ENCODE assay signal across 9 cellular contexts in the genomic region with DNA sequence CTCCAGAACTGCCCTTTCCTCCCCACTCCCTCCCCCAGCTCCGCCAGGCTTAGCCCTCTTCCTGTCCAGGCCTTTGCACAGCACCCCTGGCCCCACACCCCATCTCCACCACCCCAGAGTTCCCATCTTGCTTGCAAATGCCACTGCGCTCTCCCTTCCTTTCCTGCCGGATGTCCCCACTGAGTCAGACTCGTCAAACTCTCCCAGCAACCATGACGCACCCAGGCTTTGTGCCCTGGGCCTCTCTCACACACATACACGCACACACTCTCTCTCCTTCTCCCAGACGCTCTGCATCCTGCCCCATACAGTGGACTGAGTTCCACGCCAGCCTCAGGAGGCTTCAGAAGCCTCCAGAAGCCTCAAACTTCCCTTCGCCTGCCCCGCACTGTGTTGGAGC. TPM values are rescaled to one million over a fixed set of nuclear protein-coding genes. Genes with fewer than 3 reads are reported as not detected.
A peak's percentile ranks its signal among the peaks of the same experiment; 100 is the strongest.
DNase-seq lines count a peak whose midpoint lies in the region; ATAC-seq, FAIRE-seq and TF ChIP-seq lines count a peak whose summit lies in the region.
"Had no signal": no experiment of that assay in that cellular context is flagged by ENCODE, and none has a peak within 500 bp of the region (broad histone marks: within the 10 kb centered on the region; RNA-seq: fewer than 3 reads in every experiment).

No MANE protein-coding gene starts in this region.

- peak; percentile 83 for DNase-seq in H54 (ENCODE audit: insufficient read length, low spot score)
- DNase-seq in left cardiac atrium: peak; percentile 66
- DNase-seq in ovary: no peak
- no peak for DNase-seq in COLO668 (lab: John Stamatoyannopoulos, UW; ENCODE audit: unreplicated experiment)
- DNase-seq: NCI-H2029 treated with DMSO at 0.1 percent for 48 hours had no signal

- no peak for TF ChIP-seq EP300 in ovary (IDR thresholded peaks at IDR 0.05)

- peak; percentile 87 for FAIRE-seq in H54 (lab: Jason Lieb, UNC)

- TF ChIP-seq CTCF in VCaP (conservative IDR thresholded peaks at IDR 0.05) (no peak), ovary (IDR thresholded peaks at IDR 0.05) (no peak)

- no peaks in the 10 kb centered on the region for H3K27me3 ChIP-seq in stomach smooth muscle (ENCODE audit: control insufficient read depth in 1 of 2, insufficient read depth in 2 of 2, low read length in 2 of 2)
- no peaks in the 10 kb centered on the region for H3K27me3 ChIP-seq in ovary

- H3K4me3 ChIP-seq in stomach smooth muscle (ENCODE audit: low read length in 2 of 2) (no peak overlapping the region), ovary (no peak overlapping the region)

- TF ChIP-seq POLR2A in H54 (IDR thresholded peaks at IDR 0.05; ENCODE audit: low read depth, low read length): peak; percentile 48; the same call in 1 of the 2 replicates
- no peak for TF ChIP-seq POLR2A in ovary (IDR thresholded peaks at IDR 0.05)

- WGBS in ovary, 3 donors: 85 to 96% (median 86%) methylated on average over 10 of the region's 10 CpGs

- intact Hi-C loops in left cardiac atrium (cut with DNase I) (loop anchor here in 1 of 2 donors (5.0 kb wide), 1 partner anchor 79 kb away; no protein-coding TSS in a partner anchor), ovary (cut with DNase I) (loop anchor here in 1 of 4 donors (10.0 kb wide), 1 partner anchor 239 kb away; a partner anchor contains a TSS)

- peaks cover 60% of the 10 kb centered on the region for H3K4me1 ChIP-seq in stomach smooth muscle (ENCODE audit: control insufficient read depth, insufficient read depth, low read length)
- H3K4me1 ChIP-seq in ovary (ENCODE audit: insufficient read depth): peaks cover 17% of the 10 kb centered on the region

- H3K27ac ChIP-seq in VCaP (peak overlapping the region; percentile 97; the same call in 1 of the 2 replicates), stomach smooth muscle (ENCODE audit: low read length) (peak overlapping the region; percentile 80), ovary (peak overlapping the region in 1 of 2 donors; percentile 13)

- H3K9me3 ChIP-seq in stomach smooth muscle (ENCODE audit: control insufficient read depth in 2 of 2, low read length in 2 of 2) (no peaks in the 10 kb centered on the region), ovary (no peaks in the 10 kb centered on the region)

- ATAC-seq in left cardiac atrium: no peak
- ATAC-seq in GM18909 (IDR thresholded peaks at IDR 0.05; ENCODE audit: poor library complexity, unreplicated experiment): no peak
- ATAC-seq in HG02981 (IDR thresholded peaks at IDR 0.05; ENCODE audit: unreplicated experiment): no peak

- H3K36me3 ChIP-seq in stomach smooth muscle (ENCODE audit: control insufficient read depth in 2 of 2, insufficient read depth in 2 of 2, low read length in 2 of 2) (no peaks in the 10 kb centered on the region), ovary (no peaks in the 10 kb centered on the region)

- peak overlapping the region in 1 of 2 donors; percentile 26 for H3K9ac ChIP-seq in stomach smooth muscle (ENCODE audit: low read length in 2 of 2)

RNA-seq across cellular contexts. Expression of a gene that starts 2.8 kb away (rescaled TPM):
- 10 to 100 TPM; 72.1 to 83.8 TPM for total RNA-seq in left cardiac atrium
- 10 to 100 TPM in 4 of 7 donors, 1 to 10 TPM in 3; 1.8 to 22.2 (median 12.7) TPM for total RNA-seq in ovary
- 1 to 10 TPM; 2.9 to 4.3 TPM for polyA plus RNA-seq in ovary

RNA-seq across cellular contexts. Expression of a gene that starts 7.3 kb away (rescaled TPM):
- total RNA-seq in left cardiac atrium: not detected
- total RNA-seq in ovary: 1 to 10 TPM in 1 of 7 donors, not detected in 6; 4.5 TPM
- polyA plus RNA-seq in ovary: under 1 TPM in 1 of 2 donors, not detected in 1; 0.96 TPM

RNA-seq across cellular contexts. Expression of a gene that starts 14.5 kb away (rescaled TPM):
- total RNA-seq in left cardiac atrium (1 to 10 TPM in 1 of 2 donors, under 1 TPM in 1; 0.31 to 6.5 TPM), ovary (10 to 100 TPM in 1 of 7 donors, 1 to 10 TPM in 3, under 1 TPM in 1, not detected in 2; 0.48 to 12.9 (median 1.5) TPM)
- 1 to 10 TPM; 2.3 to 8.2 TPM for polyA plus RNA-seq in ovary

RNA-seq across cellular contexts. Expression of a gene that starts 20.0 kb away (rescaled TPM):
- total RNA-seq in left cardiac atrium: 10 to 100 TPM; 53.4 to 76.6 TPM
- 10 to 100 TPM in 6 of 7 donors, 1 to 10 TPM in 1; 8.1 to 50.6 (median 30.6) TPM for total RNA-seq in ovary
- polyA plus RNA-seq in ovary: 10 to 100 TPM in 1 of 2 donors, 1 to 10 TPM in 1; 7.4 to 31.2 TPM

RNA-seq across cellular contexts. Expression of a gene that starts 35.8 kb away (rescaled TPM):
- total RNA-seq in left cardiac atrium (10 to 100 TPM in 1 of 2 donors, 1 to 10 TPM in 1; 8.4 to 13.5 TPM), ovary (10 to 100 TPM in 1 of 7 donors, 1 to 10 TPM in 6; 1.9 to 13.9 (median 6.0) TPM)
- polyA plus RNA-seq in ovary: 1 to 10 TPM; 3.2 to 8.6 TPM

Comparison
In these comparisons a context has a peak if more than half of its experiments do, and no peak if none do; other contexts are left out.
1. DNase-seq: peak in H54 (single experiment) and left cardiac atrium (single experiment); none in ovary (0 of 5) and COLO668 (single experiment).